Comparison of ENCODE assay signal across 1 cellular context in genomic region chr6:126054258-126054702, GRCh38.
TF ChIP-seq lines count a peak whose summit lies in the region.

No MANE protein-coding gene starts in this region.

TF ChIP-seq in K562, 482 proteins besides CTCF, POLR2A, EP300 and RAD21 (continued from another document and continues in another):
- TF ChIP-seq ZMIZ1 (IDR thresholded peaks at IDR 0.05; ENCODE audit: low read depth in 2 of 2, low read length in 2 of 2) (no peak), ZBTB1 (CRISPR knock-in tag; IDR thresholded peaks at IDR 0.05; ENCODE audit: borderline replicate concordance, low read depth) (no peak), PTTG1 (tag; IDR thresholded peaks at IDR 0.05; ENCODE audit: low read depth) (no peak), STAG1 (CRISPR knock-in tag; IDR thresholded peaks at IDR 0.05; ENCODE audit: borderline replicate concordance) (no peak), ZBTB7A (IDR thresholded peaks at IDR 0.05; ENCODE audit: borderline replicate concordance, control insufficient read depth, low read depth, low read length) (no peak), SNIP1 (IDR thresholded peaks at IDR 0.05; ENCODE audit: low read depth) (no peak), ZNF586 (CRISPR knock-in tag; conservative IDR thresholded peaks at IDR 0.05) (no peak), ZNF436 (CRISPR knock-in tag; IDR thresholded peaks at IDR 0.05) (no peak), ETV6 (IDR thresholded peaks at IDR 0.05; ENCODE audit: borderline replicate concordance in 1 of 2, low read depth in 2 of 2, low read length in 1 of 2) (no peak), ETV6 (CRISPR knock-in tag; IDR thresholded peaks at IDR 0.05; ENCODE audit: borderline replicate concordance) (no peak), PTBP1 (IDR thresholded peaks at IDR 0.05; ENCODE audit: low read depth, low read length) (no peak), MAFK (IDR thresholded peaks at IDR 0.05; ENCODE audit: low read length) (peak; percentile 15; the same call in 1 of the 2 replicates), MXI1 (IDR thresholded peaks at IDR 0.05; ENCODE audit: low read depth, low read length) (peak; percentile 50; the same call in 1 of the 2 replicates), E2F8 (IDR thresholded peaks at IDR 0.05; ENCODE audit: low read depth, partially characterized antibody) (no peak), OTX1 (CRISPR knock-in tag; IDR thresholded peaks at IDR 0.05) (no peak), ZBTB12 (CRISPR knock-in tag; IDR thresholded peaks at IDR 0.05) (0 out of 2 replicates have a peak, but pooled peaks have one; percentile 30), RFX7 (CRISPR knock-in tag; IDR thresholded peaks at IDR 0.05) (no peak), MGA (IDR thresholded peaks at IDR 0.05) (peak; percentile 51), FOXJ3 (CRISPR knock-in tag; IDR thresholded peaks at IDR 0.05) (peak; percentile 79; the same call in 1 of the 2 replicates), ELK3 (CRISPR knock-in tag; IDR thresholded peaks at IDR 0.05) (no peak), POLR2AphosphoS5 (IDR thresholded peaks at IDR 0.05; ENCODE audit: control insufficient read depth, insufficient read depth, low read depth, low read length) (no peak; the same call in 1 of the 2 replicates), DPF2 (IDR thresholded peaks at IDR 0.05) (peak; percentile 88), ZEB2 (IDR thresholded peaks at IDR 0.05) (peak; percentile 76), THRB (CRISPR knock-in tag; conservative IDR thresholded peaks at IDR 0.05) (0 out of 2 replicates have a peak, but pooled peaks have one; percentile 44), TAL1 (IDR thresholded peaks at IDR 0.05) (peak; percentile 37; the same call in 1 of the 2 replicates), ZNF384 (IDR thresholded peaks at IDR 0.05; ENCODE audit: low read depth, low read length) (no peak), HDAC1 (IDR thresholded peaks at IDR 0.05) (peak in 1 of 2 experiments; percentile 58; a peak in 1 of 4 replicates), NR2C1 (IDR thresholded peaks at IDR 0.05) (no peak; the same call in 1 of the 2 replicates), NR2C1 (tag; IDR thresholded peaks at IDR 0.05) (0 out of 2 replicates have a peak, but pooled peaks have one; percentile 21), SP1 (CRISPR knock-in tag; IDR thresholded peaks at IDR 0.05) (no peak), RFX1 (IDR thresholded peaks at IDR 0.05) (peak; percentile 68), U2AF1 (optimal IDR thresholded peaks at IDR 0.05; ENCODE audit: low read depth, low read length) (no peak), SREBF1 (IDR thresholded peaks at IDR 0.05; ENCODE audit: borderline replicate concordance, low read depth, low read length) (no peak), ZNF232 (CRISPR knock-in tag; IDR thresholded peaks at IDR 0.05) (no peak)
